In the genomic region with DNA sequence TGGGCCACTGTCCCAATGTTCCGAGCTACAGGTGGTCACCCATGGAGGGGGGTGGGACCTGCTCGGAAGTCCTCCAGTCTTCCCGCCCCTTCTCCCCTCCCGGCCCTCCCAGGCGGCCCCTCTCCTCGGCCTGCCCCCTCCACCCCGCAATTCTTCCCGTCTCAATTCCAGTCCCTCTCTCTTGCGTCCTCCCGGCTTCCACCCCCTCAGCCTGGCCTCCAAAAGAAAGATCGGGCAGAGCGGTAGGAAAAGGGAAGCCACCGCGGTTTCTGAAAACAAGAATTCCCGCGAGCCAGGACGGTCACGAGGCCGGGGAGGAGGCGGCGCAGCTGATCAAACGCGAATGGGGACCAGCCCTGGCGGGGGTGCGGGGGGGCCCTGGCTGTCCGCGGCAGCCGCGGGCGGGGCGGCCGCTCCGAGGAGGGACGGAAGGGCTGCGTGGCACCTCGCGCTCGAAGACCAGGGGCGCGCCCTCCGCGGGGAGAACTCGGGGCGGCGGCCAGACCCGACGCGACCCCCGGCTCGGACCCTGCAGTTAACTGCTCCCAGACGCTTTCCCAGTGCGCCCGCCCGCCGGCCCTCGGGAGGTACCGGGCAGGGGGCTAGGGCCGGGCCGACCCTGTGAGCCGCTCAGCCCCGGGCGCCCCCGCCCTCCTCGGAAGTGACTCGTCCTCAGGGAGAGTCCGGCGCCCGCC, we compare ENCODE assay signal across 8 cellular contexts. TPM values are rescaled to one million over a fixed set of nuclear protein-coding genes. Genes with fewer than 3 reads are reported as not detected.
A peak's percentile ranks its signal among the peaks of the same experiment; 100 is the strongest.
DNase-seq lines count a peak whose midpoint lies in the region; ATAC-seq and TF ChIP-seq lines count a peak whose summit lies in the region.

No MANE protein-coding gene starts in this region.

- no peak overlapping the region for H3K27ac Mint-ChIP-seq in endodermal cell

- H3K27ac ChIP-seq in SK-N-MC: no peak overlapping the region
- no peak overlapping the region for H3K27ac ChIP-seq in endodermal cell (ENCODE audit: low read depth, low read length)
- peak overlapping the region; percentile 97 to 99 for H3K27ac ChIP-seq in lung (ENCODE audit: low read depth in 1 of 2, low read length in 1 of 2)
- H3K27ac ChIP-seq in subcutaneous abdominal adipose tissue (ENCODE audit: low read depth, low read length): peak overlapping the region; percentile 97

- H3K4me3 ChIP-seq in SK-N-MC (peak overlapping the region; percentile 81), endodermal cell (ENCODE audit: low read length) (peak overlapping the region; percentile 71), lung (peak overlapping the region; percentile 83), subcutaneous abdominal adipose tissue (ENCODE audit: low read depth in 1 of 5, low read length in 5 of 5) (peak overlapping the region; percentile 79 to 95 (median 88))

- H3K9me3 ChIP-seq in SK-N-MC (ENCODE audit: low read depth, low read length) (no peaks in the 10 kb centered on the region), endodermal cell (ENCODE audit: control insufficient read depth, low read length) (no peaks in the 10 kb centered on the region), lung (ENCODE audit: control insufficient read depth in 2 of 2, insufficient read depth in 1 of 2, low read length in 1 of 2) (no peaks in the 10 kb centered on the region), subcutaneous abdominal adipose tissue (ENCODE audit: control insufficient read depth in 5 of 5, low read length in 5 of 5) (no peaks in the 10 kb centered on the region)

- peaks cover 43% of the 10 kb centered on the region for H3K27me3 ChIP-seq in endodermal cell (ENCODE audit: control insufficient read depth, insufficient read depth, low read length, poor library complexity, severe bottlenecking)
- no peaks in the 10 kb centered on the region for H3K27me3 ChIP-seq in lung (ENCODE audit: control insufficient read depth, insufficient read depth)
- H3K27me3 ChIP-seq in subcutaneous abdominal adipose tissue (ENCODE audit: control insufficient read depth in 5 of 5, insufficient read depth in 4 of 5, low read length in 5 of 5): peaks cover 0 to 6% (median 0%) of the 10 kb centered on the region in 5 donors

- DNase-seq in Ammon's horn (ENCODE audit: low spot score): peak; percentile 83
- DNase-seq in SK-N-MC (ENCODE audit: low read depth, low spot score): no peak
- DNase-seq in endodermal cell: peak; percentile 82
- peak; percentile 83 for DNase-seq in lung (ENCODE audit: low spot score)
- no peak for DNase-seq in NCI-H1048 (lab: John Stamatoyannopoulos, UW)

- H3K27me3 Mint-ChIP-seq in endodermal cell (ENCODE audit: insufficient read depth): peaks cover 38% of the 10 kb centered on the region

- H3K4me3 Mint-ChIP-seq in endodermal cell: peak overlapping the region; percentile 56

- no peak for TF ChIP-seq CTCF in endodermal cell (conservative IDR thresholded peaks at IDR 0.05)
- TF ChIP-seq CTCF in lung (IDR thresholded peaks at IDR 0.05; ENCODE audit: control extremely low read depth, extremely low read depth): no peak

- H3K36me3 ChIP-seq in SK-N-MC (ENCODE audit: insufficient read depth, low read length) (no peaks in the 10 kb centered on the region), endodermal cell (ENCODE audit: control insufficient read depth, insufficient read depth, low read length) (no peaks in the 10 kb centered on the region), lung (ENCODE audit: control insufficient read depth in 2 of 2, insufficient read depth in 2 of 2, low read length in 2 of 2) (peaks cover 0 to 4% of the 10 kb centered on the region in 2 donors), subcutaneous abdominal adipose tissue (ENCODE audit: control insufficient read depth in 5 of 5, insufficient read depth in 5 of 5, low read length in 5 of 5) (peaks cover 0 to 16% (median 6%) of the 10 kb centered on the region in 5 donors)

- H3K4me1 ChIP-seq in endodermal cell (ENCODE audit: control insufficient read depth, insufficient read depth, low read length): no peaks in the 10 kb centered on the region
- H3K4me1 ChIP-seq in lung (ENCODE audit: control insufficient read depth in 2 of 2, insufficient read depth in 2 of 2, low read length in 2 of 2): peaks cover 11 to 14% of the 10 kb centered on the region in 2 donors
- H3K4me1 ChIP-seq in subcutaneous abdominal adipose tissue (ENCODE audit: control insufficient read depth in 5 of 5, insufficient read depth in 5 of 5, low read length in 5 of 5): peaks cover 31 to 61% (median 55%) of the 10 kb centered on the region in 5 donors

- 3 to 6% methylated on average over 22 to 68 of the region's 68 CpGs for WGBS in endodermal cell (ENCODE audit: insufficient coverage in 1 of 2, insufficient read length in 1 of 2), 2 experiments
- 1% methylated on average over 33 to 68 of the region's 68 CpGs for WGBS in lung, 2 donors

- no peaks in the 10 kb centered on the region for H3K9me3 Mint-ChIP-seq in endodermal cell

- H3K36me3 Mint-ChIP-seq in endodermal cell (ENCODE audit: low read depth): no peaks in the 10 kb centered on the region

- ATAC-seq in GM21717 (IDR thresholded peaks at IDR 0.05; ENCODE audit: unreplicated experiment): peak; percentile 12
- peak; percentile 51 for ATAC-seq in lung (ENCODE audit: insufficient read depth, low FRiP score)
- no peak for ATAC-seq in HG03571 (IDR thresholded peaks at IDR 0.05; ENCODE audit: unreplicated experiment)

- no peak overlapping the region for H3K9ac ChIP-seq in SK-N-MC (ENCODE audit: insufficient read length)
- no peak overlapping the region for H3K9ac ChIP-seq in endodermal cell (ENCODE audit: extremely low read depth, low read length, poor library complexity, severe bottlenecking)
- peak overlapping the region; percentile 89 to 95 (median 95) for H3K9ac ChIP-seq in subcutaneous abdominal adipose tissue (ENCODE audit: low read length in 5 of 5)

- H3K4me1 Mint-ChIP-seq in endodermal cell: peaks cover 4% of the 10 kb centered on the region

RNA-seq across cellular contexts. Expression of a gene that starts 1.0 kb away (rescaled TPM):
- total RNA-seq in endodermal cell (1 to 10 TPM; 3.3 to 4.6 TPM), lung (10 to 100 TPM; 21.0 to 49.5 TPM)
- 8.0 TPM for polyA plus RNA-seq in endodermal cell (2013, experiment 1 of 2)
- 9.8 TPM for polyA plus RNA-seq in endodermal cell (2013, experiment 2 of 2)
- polyA plus RNA-seq in lung: 10 to 100 TPM; 37.1 to 53.8 TPM

Comparison
In these comparisons a context has a peak if more than half of its experiments do, and no peak if none do; other contexts are left out.
1. DNase-seq: peak in Ammon's horn (single experiment), endodermal cell (single experiment) and lung (single experiment); none in SK-N-MC (single experiment) and NCI-H1048 (single experiment).
2. H3K27ac ChIP-seq: peak in lung (2 of 2) and subcutaneous abdominal adipose tissue (single experiment); none in SK-N-MC (single experiment) and endodermal cell (single experiment).
3. H3K9ac ChIP-seq: peak in subcutaneous abdominal adipose tissue (5 of 5); none in SK-N-MC (single experiment) and endodermal cell (single experiment).
4. Peak in every context shown above with its lines, with median percentiles within 50 percentile points of each other: H3K4me3 ChIP-seq.